21 cellular contexts compared by ENCODE assay signal in the genomic region with DNA sequence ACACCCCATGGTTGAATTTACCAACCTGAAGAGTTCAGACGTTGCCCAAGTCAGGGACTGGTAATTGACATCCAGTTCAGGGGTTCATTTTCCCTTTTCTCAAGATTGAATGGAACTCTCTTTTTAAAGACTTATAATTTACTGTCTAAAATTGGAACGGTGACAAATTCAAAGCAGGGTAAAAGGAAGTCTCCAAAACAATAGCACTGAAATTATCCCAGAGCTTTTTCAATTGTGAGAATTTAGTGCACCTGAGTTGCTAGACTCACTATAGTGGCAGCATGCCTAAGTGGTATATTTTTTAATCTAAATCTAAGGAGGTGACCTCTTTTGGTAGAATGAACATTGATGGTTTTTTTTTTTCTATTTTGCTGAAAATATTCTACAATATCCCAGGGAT.
DNase-seq lines count a peak whose midpoint lies in the region; ATAC-seq and TF ChIP-seq lines count a peak whose summit lies in the region.
"Had no signal": no experiment of that assay in that cellular context is flagged by ENCODE, and none has a peak within 500 bp of the region (broad histone marks: within the 10 kb centered on the region; RNA-seq: fewer than 3 reads in every experiment).

No MANE protein-coding gene starts in this region.

- H3K36me3 ChIP-seq in heart right ventricle (no peaks in the 10 kb centered on the region), GM23338 (ENCODE audit: insufficient read depth) (no peaks in the 10 kb centered on the region), KMS-11 (ENCODE audit: insufficient read depth) (no peaks in the 10 kb centered on the region), subcutaneous abdominal adipose tissue (ENCODE audit: control insufficient read depth in 5 of 5, insufficient read depth in 5 of 5, low read length in 5 of 5) (no peaks in the 10 kb centered on the region)
- H3K36me3 ChIP-seq: gastrocnemius medialis, SJSA1 had no signal

- peaks cover 18% of the 10 kb centered on the region; the same call in 1 of the 2 replicates for H3K9me2 ChIP-seq in GM23338 (ENCODE audit: insufficient read depth)

- no peaks in the 10 kb centered on the region for H3K9me3 ChIP-seq in heart right ventricle
- H3K9me3 ChIP-seq in subcutaneous abdominal adipose tissue (ENCODE audit: control insufficient read depth in 5 of 5, low read length in 5 of 5) = no peaks in the 10 kb centered on the region
- H3K9me3 ChIP-seq: gastrocnemius medialis, SJSA1 had no signal

- H3K4me3 ChIP-seq in heart right ventricle (no peak overlapping the region), GM23338 (no peak overlapping the region), KMS-11 (IDR thresholded peaks at IDR 0.05; ENCODE audit: insufficient read depth, low read depth, low read length) (no peak overlapping the region), subcutaneous abdominal adipose tissue (ENCODE audit: low read depth in 1 of 5, low read length in 5 of 5) (no peak overlapping the region)
- H3K4me3 ChIP-seq: gastrocnemius medialis, SJSA1 had no signal

- peak overlapping the region in 8 of 10 donors; percentile 18 to 68 (median 52) for H3K27ac ChIP-seq in heart right ventricle
- H3K27ac ChIP-seq in GM23338 (ENCODE audit: low read depth) = no peak overlapping the region
- peak overlapping the region; percentile 49 for H3K27ac ChIP-seq in KMS-11
- peak overlapping the region; percentile 34 for H3K27ac ChIP-seq in subcutaneous abdominal adipose tissue (ENCODE audit: low read depth, low read length)
- H3K27ac ChIP-seq: parathyroid adenoma, SJSA1 had no signal

- peak in 4 of 8 donors; percentile 52 to 81 (median 71) for ATAC-seq in heart right ventricle
- no peak for ATAC-seq in GM23338
- ATAC-seq: gastrocnemius medialis had no signal

- DNase-seq in heart right ventricle (no peak), cardiac septum (ENCODE audit: low spot score) (no peak), GM23338 (ENCODE audit: low spot score) (no peak), RKO (ENCODE audit: low spot score) (no peak)
- no peak for DNase-seq in activated CD4-positive, CD25-positive, alpha-beta regulatory T cell (lab: John Stamatoyannopoulos, UW)
- no peak for DNase-seq in activated CD4-positive, CD25-positive, alpha-beta regulatory T cell treated with anti-CD3 and anti-CD28 coated beads, Interleukin-2, amount 50 U/mL, for 72 hours
- DNase-seq: activated naive CD8-positive, alpha-beta T cell treated with anti-CD3 and anti-CD28 coated beads, Interleukin-2, amount 10 ng/mL, durations not matched to agents 7 days and 5 days; activated T-cell treated with anti-CD3 and anti-CD28 coated beads for 4 hours; CD4-positive, alpha-beta memory T cell; erythroblast; gastrocnemius medialis; NCI-H1436 treated with DMSO at 0.1 percent for 48 hours; NCI-H446; stimulated activated CD4-positive, alpha-beta T cell treated with anti-CD3 and anti-CD28 coated beads, Interleukin-2, amount 100 ng/mL, for 24 hours; T-helper 9 cell had no signal

- peak overlapping the region; percentile 11; the same call in 1 of the 2 replicates for H2AFZ ChIP-seq in GM23338
- 0 out of 2 replicates have a peak overlapping the region, but pooled peaks have one; percentile 11 for H2AFZ ChIP-seq in KMS-11 (ENCODE audit: low read depth)
- H2AFZ ChIP-seq: parathyroid adenoma had no signal

- TF ChIP-seq CTCF in heart right ventricle (IDR thresholded peaks at IDR 0.05) (no peak), GM23338 (conservative IDR thresholded peaks at IDR 0.05; ENCODE audit: low read depth in 2 of 2) (no peak), KMS-11 (conservative IDR thresholded peaks at IDR 0.05; ENCODE audit: low read depth, low read length) (no peak)

- H3K4me2 ChIP-seq in GM23338 (no peak overlapping the region), KMS-11 (peak overlapping the region; percentile 40)

- no peaks in the 10 kb centered on the region for H3K36me3 Mint-ChIP-seq in GM23338 (ENCODE audit: low read depth)
- H3K36me3 Mint-ChIP-seq: brain; CD4-positive, alpha-beta memory T cell had no signal

- H3K4me3 Mint-ChIP-seq in GM23338 = no peak overlapping the region
- H3K4me3 Mint-ChIP-seq: activated naive CD8-positive, alpha-beta T cell treated with anti-CD3 and anti-CD28 coated beads, Interleukin-2, amount 10 ng/mL, durations not matched to agents 7 days and 5 days; brain; CD4-positive, alpha-beta memory T cell; dendritic cell treated with granulocyte-macrophage colony-stimulating factor and Interleukin-4, amounts not matched to agents 40 ng/mL and 50 ng/mL, for 4 days had no signal

- H3K79me2 ChIP-seq in GM23338 (replicated peaks; ENCODE audit: insufficient read depth) (no peaks in the 10 kb centered on the region), KMS-11 (ENCODE audit: insufficient read depth, low read depth) (no peaks in the 10 kb centered on the region)
- H3K79me2 ChIP-seq: parathyroid adenoma had no signal

- no peaks in the 10 kb centered on the region for H3K27me3 ChIP-seq in heart right ventricle
- no peaks in the 10 kb centered on the region for H3K27me3 ChIP-seq in GM23338 (ENCODE audit: insufficient read depth)
- H3K27me3 ChIP-seq in KMS-11 (ENCODE audit: insufficient read depth, low read depth) = no peaks in the 10 kb centered on the region
- no peaks in the 10 kb centered on the region for H3K27me3 ChIP-seq in subcutaneous abdominal adipose tissue (ENCODE audit: control insufficient read depth in 5 of 5, insufficient read depth in 4 of 5, low read length in 5 of 5)
- H3K27me3 ChIP-seq: gastrocnemius medialis, SJSA1 had no signal

- intact Hi-C loops in heart right ventricle (cut with DNase I) = loop anchor here in 1 of 10 donors (5.0 kb wide), 1 partner anchor 499 kb away; no protein-coding TSS in a partner anchor
- intact Hi-C loops in cardiac septum (cut with DNase I) = loop anchor here (5.0 kb wide), 2 partner anchors 239 to 499 kb away; no protein-coding TSS in a partner anchor

- no peaks in the 10 kb centered on the region for H3F3A ChIP-seq in GM23338 (replicated peaks; ENCODE audit: low read depth)

- peaks cover 2% of the 10 kb centered on the region for H3K27me3 Mint-ChIP-seq in GM23338 (ENCODE audit: insufficient read depth, low read depth, poor library complexity)
- H3K27me3 Mint-ChIP-seq: CD4-positive, alpha-beta memory T cell; dendritic cell treated with granulocyte-macrophage colony-stimulating factor and Interleukin-4, amounts not matched to agents 40 ng/mL and 50 ng/mL, for 4 days had no signal

- H3K4me1 Mint-ChIP-seq in GM23338 = peaks cover 8% of the 10 kb centered on the region

- H4K20me1 ChIP-seq in GM23338 (replicated peaks; ENCODE audit: insufficient read depth) = no peaks in the 10 kb centered on the region
- no peaks in the 10 kb centered on the region for H4K20me1 ChIP-seq in KMS-11 (ENCODE audit: insufficient read depth)

- H3K9ac ChIP-seq in KMS-11 (no peak overlapping the region; the same call in 1 of the 2 replicates), subcutaneous abdominal adipose tissue (ENCODE audit: low read length in 5 of 5) (no peak overlapping the region)
- H3K9ac ChIP-seq: parathyroid adenoma had no signal

- 43 to 64% methylated on average over 2 of the region's 2 CpGs for WGBS in heart right ventricle, 2 donors

- H3K4me1 ChIP-seq in heart right ventricle (peaks cover 9 to 55% (median 34%) of the 10 kb centered on the region in 9 donors), GM23338 (ENCODE audit: insufficient read depth) (peaks cover 9% of the 10 kb centered on the region), KMS-11 (ENCODE audit: low read depth, poor library complexity, severe bottlenecking) (peaks cover 74% of the 10 kb centered on the region), subcutaneous abdominal adipose tissue (ENCODE audit: control insufficient read depth in 5 of 5, insufficient read depth in 5 of 5, low read length in 5 of 5) (peaks cover 2 to 40% (median 18%) of the 10 kb centered on the region in 5 donors)
- H3K4me1 ChIP-seq: parathyroid adenoma had no signal

- no peaks in the 10 kb centered on the region for H3K9me3 Mint-ChIP-seq in GM23338
- H3K9me3 Mint-ChIP-seq: activated naive CD8-positive, alpha-beta T cell treated with anti-CD3 and anti-CD28 coated beads, Interleukin-2, amount 10 ng/mL, durations not matched to agents 7 days and 5 days; brain; CD4-positive, alpha-beta memory T cell; dendritic cell treated with granulocyte-macrophage colony-stimulating factor and Interleukin-4, amounts not matched to agents 40 ng/mL and 50 ng/mL, for 4 days had no signal

- H3K27ac Mint-ChIP-seq in GM23338 = no peak overlapping the region
- H3K27ac Mint-ChIP-seq: activated naive CD8-positive, alpha-beta T cell treated with anti-CD3 and anti-CD28 coated beads, Interleukin-2, amount 10 ng/mL, durations not matched to agents 7 days and 5 days; CD4-positive, alpha-beta memory T cell; dendritic cell treated with granulocyte-macrophage colony-stimulating factor and Interleukin-4, amounts not matched to agents 40 ng/mL and 50 ng/mL, for 4 days had no signal

TF ChIP-seq in GM23338, 12 proteins besides CTCF, POLR2A, EP300 and RAD21 (continues in another document):
- TF ChIP-seq, protein P1, sequence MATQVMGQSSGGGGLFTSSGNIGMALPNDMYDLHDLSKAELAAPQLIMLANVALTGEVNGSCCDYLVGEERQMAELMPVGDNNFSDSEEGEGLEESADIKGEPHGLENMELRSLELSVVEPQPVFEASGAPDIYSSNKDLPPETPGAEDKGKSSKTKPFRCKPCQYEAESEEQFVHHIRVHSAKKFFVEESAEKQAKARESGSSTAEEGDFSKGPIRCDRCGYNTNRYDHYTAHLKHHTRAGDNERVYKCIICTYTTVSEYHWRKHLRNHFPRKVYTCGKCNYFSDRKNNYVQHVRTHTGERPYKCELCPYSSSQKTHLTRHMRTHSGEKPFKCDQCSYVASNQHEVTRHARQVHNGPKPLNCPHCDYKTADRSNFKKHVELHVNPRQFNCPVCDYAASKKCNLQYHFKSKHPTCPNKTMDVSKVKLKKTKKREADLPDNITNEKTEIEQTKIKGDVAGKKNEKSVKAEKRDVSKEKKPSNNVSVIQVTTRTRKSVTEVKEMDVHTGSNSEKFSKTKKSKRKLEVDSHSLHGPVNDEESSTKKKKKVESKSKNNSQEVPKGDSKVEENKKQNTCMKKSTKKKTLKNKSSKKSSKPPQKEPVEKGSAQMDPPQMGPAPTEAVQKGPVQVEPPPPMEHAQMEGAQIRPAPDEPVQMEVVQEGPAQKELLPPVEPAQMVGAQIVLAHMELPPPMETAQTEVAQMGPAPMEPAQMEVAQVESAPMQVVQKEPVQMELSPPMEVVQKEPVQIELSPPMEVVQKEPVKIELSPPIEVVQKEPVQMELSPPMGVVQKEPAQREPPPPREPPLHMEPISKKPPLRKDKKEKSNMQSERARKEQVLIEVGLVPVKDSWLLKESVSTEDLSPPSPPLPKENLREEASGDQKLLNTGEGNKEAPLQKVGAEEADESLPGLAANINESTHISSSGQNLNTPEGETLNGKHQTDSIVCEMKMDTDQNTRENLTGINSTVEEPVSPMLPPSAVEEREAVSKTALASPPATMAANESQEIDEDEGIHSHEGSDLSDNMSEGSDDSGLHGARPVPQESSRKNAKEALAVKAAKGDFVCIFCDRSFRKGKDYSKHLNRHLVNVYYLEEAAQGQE (IDR thresholded peaks at IDR 0.05; ENCODE audit: unreplicated experiment) = no peak
- TF ChIP-seq ZNF114 (CRISPR knock-in tag; IDR thresholded peaks at IDR 0.05) (no peak), STAT1 (IDR thresholded peaks at IDR 0.05; ENCODE audit: unreplicated experiment) (no peak), CREB1 (CRISPR knock-in tag; IDR thresholded peaks at IDR 0.05; ENCODE audit: low read depth) (no peak), POLR2AphosphoS5 (IDR thresholded peaks at IDR 0.05; ENCODE audit: low read depth) (no peak)
